1 cellular context compared by ENCODE assay signal in the genomic region with DNA sequence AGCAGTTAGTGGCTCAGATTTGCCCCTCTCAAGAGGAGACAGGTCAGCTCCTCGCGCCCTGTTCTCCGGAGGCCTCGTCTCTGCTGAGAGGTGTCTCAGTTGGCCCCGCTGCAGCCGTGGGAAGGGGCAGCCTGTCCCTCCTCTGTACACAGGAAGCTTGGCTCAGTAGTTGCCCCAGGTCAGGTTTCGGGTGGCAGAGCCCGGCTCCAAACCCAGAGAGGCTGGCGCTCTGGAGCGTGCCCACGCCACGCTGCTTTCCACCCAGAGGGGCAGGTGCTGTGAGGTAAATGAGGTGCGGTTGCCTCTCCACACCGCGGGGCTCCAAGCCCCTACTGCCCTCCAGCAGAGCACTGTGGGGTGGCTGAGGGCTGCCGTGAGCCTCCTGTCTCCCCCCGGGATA.
TF ChIP-seq lines count a peak whose summit lies in the region.

No MANE protein-coding gene starts in this region.

TF ChIP-seq in HEK293, 187 proteins besides CTCF, POLR2A, EP300 and RAD21:
- TF ChIP-seq ZFHX2 (tag by site-specific recombination; conservative IDR thresholded peaks at IDR 0.05) (no peak), ZIC2 (tag by site-specific recombination; IDR thresholded peaks at IDR 0.05) (peak; percentile 85)
